Comparison of ENCODE assay signal across 7 cellular contexts in the genomic region with DNA sequence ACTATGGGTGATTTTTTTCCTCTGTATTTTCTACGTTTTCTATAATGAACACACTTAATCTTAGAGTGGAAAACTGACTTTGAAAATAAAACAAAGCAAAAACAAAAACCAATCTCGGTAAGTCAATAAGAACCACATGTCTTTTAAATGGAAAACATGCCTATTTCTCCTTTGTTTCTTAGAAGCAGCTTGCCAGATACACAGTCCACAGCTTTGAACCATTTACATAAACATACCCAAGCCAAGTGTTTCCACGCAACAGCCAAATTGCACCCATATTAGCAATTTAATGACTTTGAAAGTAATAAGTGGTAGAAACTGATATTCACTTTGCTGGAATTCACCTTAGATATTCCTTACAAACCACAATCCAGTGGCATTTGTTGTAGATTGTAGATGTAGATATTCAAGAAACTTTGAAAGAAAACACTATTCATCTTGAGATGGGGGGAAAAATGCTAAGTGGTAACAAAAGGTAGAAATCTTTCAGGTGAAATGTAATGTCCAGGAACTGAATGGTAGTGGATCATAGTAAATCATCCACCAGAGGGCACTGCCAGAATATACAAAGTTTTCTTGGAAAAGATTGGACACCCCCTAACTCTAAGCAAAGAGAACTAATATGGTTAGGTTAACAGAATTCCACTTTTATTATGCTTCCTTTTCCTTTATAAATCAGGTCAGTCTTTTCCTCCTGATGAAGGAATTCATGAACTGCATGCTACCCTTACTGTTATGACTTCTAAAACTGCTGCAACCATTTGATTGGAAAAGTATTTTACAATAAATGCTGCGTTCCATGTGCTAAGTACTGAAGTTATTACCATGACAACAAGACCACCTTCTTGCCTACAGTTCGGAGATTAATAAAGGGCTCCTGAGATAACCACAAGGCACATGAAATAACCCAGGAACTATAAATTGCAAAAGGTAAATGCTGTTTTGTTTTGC.
DNase-seq lines count a peak whose midpoint lies in the region; ATAC-seq and TF ChIP-seq lines count a peak whose summit lies in the region.

No MANE protein-coding gene starts in this region.

- no peaks in the 10 kb centered on the region for H3K36me3 ChIP-seq in H7 (replicated peaks; ENCODE audit: control insufficient read depth, insufficient read depth, low read length)
- no peaks in the 10 kb centered on the region for H3K36me3 ChIP-seq in Peyer's patch
- H3K36me3 ChIP-seq in skeletal muscle satellite cell (ENCODE audit: insufficient read depth, low read length): no peaks in the 10 kb centered on the region

- H3K4me1 ChIP-seq in Peyer's patch (no peaks in the 10 kb centered on the region), skeletal muscle satellite cell (ENCODE audit: control insufficient read depth, insufficient read depth, low read length) (peaks cover 23% of the 10 kb centered on the region)

- TF ChIP-seq POLR2A in Peyer's patch (IDR thresholded peaks at IDR 0.05): no peak

- DNase-seq in H7 (peak; percentile 31), Peyer's patch (no peak), globus pallidus (ENCODE audit: low spot score) (peak; percentile 26)
- no peak for DNase-seq in activated CD4-positive, alpha-beta T cell treated with anti-CD3 and anti-CD28 coated beads for 48 hours

- ATAC-seq in activated CD4-positive, CD25-positive, alpha-beta regulatory T cell treated with anti-CD3 and anti-CD28 coated beads, Interleukin-2, amount 50 U/mL, for 24 hours: no peak
- no peak for ATAC-seq in GM19395 (IDR thresholded peaks at IDR 0.05; ENCODE audit: unreplicated experiment)

- no peaks in the 10 kb centered on the region for H3K9me3 ChIP-seq in Peyer's patch
- no peaks in the 10 kb centered on the region for H3K9me3 ChIP-seq in skeletal muscle satellite cell (replicated peaks; ENCODE audit: low read length)

- no peaks in the 10 kb centered on the region for H3K27me3 ChIP-seq in H7 (ENCODE audit: control insufficient read depth, insufficient read depth, low read length)
- no peaks in the 10 kb centered on the region for H3K27me3 ChIP-seq in Peyer's patch
- H3K27me3 ChIP-seq in skeletal muscle satellite cell (ENCODE audit: control insufficient read depth, insufficient read depth, low read length): no peaks in the 10 kb centered on the region

- no peak overlapping the region for H3K4me2 ChIP-seq in skeletal muscle satellite cell (ENCODE audit: low read length)

- peak overlapping the region; percentile 44 for H3K9ac ChIP-seq in skeletal muscle satellite cell (ENCODE audit: low read depth, low read length)

- peak overlapping the region in 3 of 4 donors; percentile 3 to 61 (median 40) for H3K27ac ChIP-seq in Peyer's patch

- peak in 5 of 6 experiments; percentile 18 to 49 (median 40) for TF ChIP-seq CTCF in Peyer's patch (IDR thresholded peaks at IDR 0.05)

- H3K4me3 ChIP-seq in H7 (ENCODE audit: insufficient read depth, low read depth, low read length) (no peak overlapping the region), Peyer's patch (no peak overlapping the region), skeletal muscle satellite cell (ENCODE audit: low read length) (no peak overlapping the region)

Comparison
In these comparisons a context has a peak if more than half of its experiments do, and no peak if none do; other contexts are left out.
1. DNase-seq: peak in H7 (single experiment) and globus pallidus (single experiment); none in Peyer's patch (0 of 3) and activated CD4-positive, alpha-beta T cell treated with anti-CD3 and anti-CD28 coated beads for 48 hours (single experiment).